Comparison of ENCODE assay signal across 25 cellular contexts in genomic region chr17:70352834-70353233, GRCh38.
"Had no signal": no experiment of that assay in that cellular context is flagged by ENCODE, and none has a peak within 500 bp of the region (broad histone marks: within the 10 kb centered on the region; RNA-seq: fewer than 3 reads in every experiment).

No MANE protein-coding gene starts in this region.

- ATAC-seq: heart right ventricle; left cardiac atrium; left lung; stimulated activated naive B cell treated with anti-CD40 and anti-IgM and Interleukin-4, amounts not matched to agents 10 μg/mL and 1 μg/mL and 100 μg/mL, for 72 hours had no signal

- H3K36me3 Mint-ChIP-seq: naive thymus-derived CD4-positive, alpha-beta T cell; neural progenitor cell; stimulated activated naive B cell treated with anti-CD40 and anti-IgM and Interleukin-4, amounts not matched to agents 10 μg/mL and 1 μg/mL and 100 μg/mL, for 72 hours had no signal

- H3K4me3 Mint-ChIP-seq: endodermal cell; naive thymus-derived CD4-positive, alpha-beta T cell; nephron; neural progenitor cell; stimulated activated naive B cell treated with anti-CD40 and anti-IgM and Interleukin-4, amounts not matched to agents 10 μg/mL and 1 μg/mL and 100 μg/mL, for 72 hours; stimulated activated naive CD8-positive, alpha-beta T cell treated with anti-CD3 and anti-CD28 coated beads, Interleukin-15, Interleukin-2, amounts not matched to agents 100 ng/mL and 50 ng/mL, for 24 hours had no signal

- H3K4me1 ChIP-seq: esophagus muscularis mucosa, left lung, neural progenitor cell, right lobe of liver, suprapubic skin, transverse colon, vagina had no signal

- H3K79me2 ChIP-seq: parathyroid adenoma had no signal

- H3K36me3 ChIP-seq: esophagus muscularis mucosa, heart right ventricle, left lung, neural progenitor cell, right lobe of liver, suprapubic skin, transverse colon, vagina had no signal

- H3K4me3 ChIP-seq: esophagus muscularis mucosa, heart right ventricle, left lung, neural progenitor cell, right lobe of liver, suprapubic skin, transverse colon, vagina had no signal

- H3K9me3 Mint-ChIP-seq: endodermal cell; stimulated activated naive CD8-positive, alpha-beta T cell treated with anti-CD3 and anti-CD28 coated beads, Interleukin-15, Interleukin-2, amounts not matched to agents 100 ng/mL and 50 ng/mL, for 24 hours had no signal

- H3K27ac ChIP-seq: esophagus muscularis mucosa, heart right ventricle, left lung, neural progenitor cell, parathyroid adenoma, right lobe of liver, suprapubic skin, transverse colon, vagina had no signal

- H3K27me3 Mint-ChIP-seq: progenitor cell of endocrine pancreas had no signal

- H3K4me2 ChIP-seq: neural progenitor cell had no signal

- H3K9ac ChIP-seq: neural progenitor cell, parathyroid adenoma had no signal

- H3K9me3 ChIP-seq: esophagus muscularis mucosa, heart right ventricle, left lung, right lobe of liver, suprapubic skin, transverse colon, vagina had no signal

- DNase-seq: effector CD8-positive, alpha-beta T cell; endodermal cell; foreskin melanocyte; glutamatergic neuron; heart right ventricle; hippocampal formation; left cardiac atrium; left lung; mesendoderm; midbrain; naive thymus-derived CD4-positive, alpha-beta T cell; right lobe of liver; small intestine; stimulated activated CD4-positive, alpha-beta T cell treated with anti-CD3 and anti-CD28 coated beads, Interleukin-15, amount 100 ng/mL, for 24 hours; stimulated activated CD4-positive, alpha-beta T cell treated with anti-CD3 and anti-CD28 coated beads, Interleukin-2, amount 100 ng/mL, for 48 hours; stimulated activated naive B cell treated with anti-CD40 and anti-IgM and Interleukin-4, amounts not matched to agents 10 μg/mL and 1 μg/mL and 100 μg/mL, for 72 hours; transverse colon had no signal

- H3K27ac Mint-ChIP-seq: endodermal cell; naive thymus-derived CD4-positive, alpha-beta T cell; nephron; neural progenitor cell; progenitor cell of endocrine pancreas; stimulated activated naive B cell treated with anti-CD40 and anti-IgM and Interleukin-4, amounts not matched to agents 10 μg/mL and 1 μg/mL and 100 μg/mL, for 72 hours; stimulated activated naive CD8-positive, alpha-beta T cell treated with anti-CD3 and anti-CD28 coated beads, Interleukin-15, Interleukin-2, amounts not matched to agents 100 ng/mL and 50 ng/mL, for 24 hours had no signal

- H3K27me3 ChIP-seq: esophagus muscularis mucosa, heart right ventricle, left lung, neural progenitor cell, right lobe of liver, suprapubic skin, transverse colon, vagina had no signal

- H2AFZ ChIP-seq: neural progenitor cell, parathyroid adenoma had no signal

- H3K4me1 Mint-ChIP-seq: endodermal cell; naive thymus-derived CD4-positive, alpha-beta T cell; nephron had no signal
